In the genomic region with DNA sequence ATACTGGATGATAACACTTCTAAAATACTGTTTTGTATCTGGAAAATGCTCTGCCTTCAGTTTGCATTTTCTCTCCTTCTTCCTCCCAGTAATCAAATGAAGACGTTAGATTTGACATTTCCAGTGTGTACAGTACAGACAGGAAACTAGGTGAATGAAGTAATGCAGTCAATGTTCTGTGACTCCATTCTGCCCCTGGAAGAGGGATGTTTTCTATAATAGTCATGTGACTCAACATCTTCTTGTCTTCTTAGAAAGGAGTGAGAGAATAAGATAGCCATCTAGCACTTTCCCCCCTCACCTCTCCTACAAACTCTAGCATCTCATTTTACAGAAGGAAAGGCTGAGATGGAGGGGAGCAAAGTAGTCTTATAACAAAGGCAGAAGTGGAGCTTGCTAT, we compare ENCODE assay signal across 13 cellular contexts.
DNase-seq lines count a peak whose midpoint lies in the region; ATAC-seq and TF ChIP-seq lines count a peak whose summit lies in the region.
"Had no signal": no experiment of that assay in that cellular context is flagged by ENCODE, and none has a peak within 500 bp of the region (broad histone marks: within the 10 kb centered on the region; RNA-seq: fewer than 3 reads in every experiment).

No MANE protein-coding gene starts in this region.

- no peak for DNase-seq in PC-9
- no peak for DNase-seq in fibroblast of lung (ENCODE audit: low read depth in 2 of 2)
- DNase-seq in gastrocnemius medialis: no peak
- DNase-seq in Ammon's horn (ENCODE audit: low spot score): no peak
- no peak for DNase-seq in activated T-helper 1 cell treated with anti-CD3 and anti-CD28 coated beads, Interleukin-12 subunit alpha, Interleukin-12 subunit beta, Interleukin-2, Interleukin-4 antibody, amounts not matched to agents 30 ng/mL and 10 ng/mL and 1 ng/mL, durations not matched to agents 14 hours and 24 hours and 36 hours (ENCODE audit: low spot score)
- no peak for DNase-seq in NOMO-1 (lab: John Stamatoyannopoulos, UW; ENCODE audit: unreplicated experiment in 2 of 2)
- DNase-seq: activated CD8-positive, alpha-beta T cell treated with anti-CD3 and anti-CD28 coated beads, Interleukin-2, amount 10 ng/mL, durations not matched to agents 7 days and 5 days; activated effector memory CD4-positive, alpha-beta T cell treated with anti-CD3 and anti-CD28 coated beads, Interleukin-2, amount 50 U/mL, for 16 hours; dorsolateral prefrontal cortex; NCI-H1694; NCI-H510A had no signal

- H3F3A ChIP-seq in PC-9 (ENCODE audit: insufficient read depth, low read depth): peaks cover 6% of the 10 kb centered on the region; the same call in 1 of the 2 replicates

- H3K4me2 ChIP-seq in PC-9 (no peak overlapping the region; the same call in 1 of the 2 replicates), fibroblast of lung (ENCODE audit: extremely low read depth, insufficient read depth, low read length) (peak overlapping the region; percentile 9)

- H4K20me1 ChIP-seq in PC-9 (ENCODE audit: insufficient read depth) (no peaks in the 10 kb centered on the region), fibroblast of lung (ENCODE audit: control insufficient read depth, extremely low read depth, insufficient read depth, low read length) (no peaks in the 10 kb centered on the region)

- H3K4me3 ChIP-seq in ACC112 (ENCODE audit: low read depth, low read length): peak overlapping the region; percentile 32; the same call in 1 of the 2 replicates
- H3K4me3 ChIP-seq in PC-9: no peak overlapping the region
- H3K4me3 ChIP-seq in fibroblast of lung (replicated peaks in 1 of 4; ENCODE audit: control extremely low read depth in 1 of 4, insufficient read depth in 1 of 4, low read depth in 3 of 4, low read length in 4 of 4): no peak overlapping the region
- no peak overlapping the region for H3K4me3 ChIP-seq in gastrocnemius medialis
- H3K4me3 ChIP-seq: dorsolateral prefrontal cortex had no signal

- ATAC-seq in gastrocnemius medialis (no peak), HG02884 (IDR thresholded peaks at IDR 0.05; ENCODE audit: unreplicated experiment) (no peak)
- ATAC-seq: activated CD8-positive, alpha-beta T cell treated with anti-CD3 and anti-CD28 coated beads, Interleukin-2, amount 10 ng/mL, durations not matched to agents 7 days and 5 days had no signal

- no peaks in the 10 kb centered on the region for H3K4me1 Mint-ChIP-seq in activated T-helper 1 cell treated with anti-CD3 and anti-CD28 coated beads, Interleukin-12 subunit alpha, Interleukin-12 subunit beta, Interleukin-2, Interleukin-4 antibody, amounts not matched to agents 30 ng/mL and 10 ng/mL and 1 ng/mL, durations not matched to agents 14 hours and 24 hours and 36 hours (ENCODE audit: low read depth)

- H3K27ac ChIP-seq in ACC112 (ENCODE audit: low read depth, low read length): peak overlapping the region; percentile 79
- H3K27ac ChIP-seq in PC-9: no peak overlapping the region
- peak overlapping the region; percentile 49 for H3K27ac ChIP-seq in fibroblast of lung (ENCODE audit: insufficient read depth, low read length)
- peak overlapping the region; percentile 15 to 61 (median 56) for H3K27ac ChIP-seq in gastrocnemius medialis
- H3K27ac ChIP-seq: dorsolateral prefrontal cortex had no signal

- H2AFZ ChIP-seq in ACC112 (ENCODE audit: low read length, unreplicated experiment) (no peak overlapping the region), PC-9 (peak overlapping the region; percentile 72), fibroblast of lung (ENCODE audit: low read length) (no peak overlapping the region)

- H3K4me1 ChIP-seq in ACC112 (ENCODE audit: control insufficient read depth, insufficient read depth, low read length, unreplicated experiment): peaks cover 30% of the 10 kb centered on the region
- H3K4me1 ChIP-seq in PC-9 (replicated peaks; ENCODE audit: insufficient read depth): peaks cover 12% of the 10 kb centered on the region
- peaks cover 25% of the 10 kb centered on the region for H3K4me1 ChIP-seq in fibroblast of lung (ENCODE audit: control insufficient read depth, extremely low read depth, insufficient read depth, low read length)
- peaks cover 19% of the 10 kb centered on the region in 2 donors for H3K4me1 ChIP-seq in gastrocnemius medialis

- H3K36me3 ChIP-seq in ACC112 (ENCODE audit: insufficient read depth, low read length): peaks cover 13% of the 10 kb centered on the region; the same call in 1 of the 2 replicates
- H3K36me3 ChIP-seq in PC-9 (ENCODE audit: low read depth): no peaks in the 10 kb centered on the region
- H3K36me3 ChIP-seq in fibroblast of lung (ENCODE audit: control insufficient read depth, insufficient read depth, low read length): peaks cover 9% of the 10 kb centered on the region
- no peaks in the 10 kb centered on the region for H3K36me3 ChIP-seq in gastrocnemius medialis

- CTCF ChIA-PET in PC-9 (lab: Charles Lee): no interaction called here

- TF ChIP-seq CTCF in PC-9 (conservative IDR thresholded peaks at IDR 0.05): no peak
- TF ChIP-seq CTCF in fibroblast of lung (conservative IDR thresholded peaks at IDR 0.05 in 1 of 2, IDR thresholded peaks at IDR 0.05 in 1 of 2; ENCODE audit: low read depth in 1 of 2, low read length in 2 of 2): no peak
- no peak for TF ChIP-seq CTCF in gastrocnemius medialis (IDR thresholded peaks at IDR 0.05 in 4 of 5, conservative IDR thresholded peaks at IDR 0.05 in 1 of 5)

- in situ Hi-C loops in gastrocnemius medialis (cut with MboI; ENCODE audit: low sequenced_read_pairs in 4 of 4): no loop called here

- H3K27me3 ChIP-seq in ACC112 (ENCODE audit: insufficient read depth, low read length): no peaks in the 10 kb centered on the region
- H3K27me3 ChIP-seq in PC-9 (ENCODE audit: insufficient read depth, low read depth): no peaks in the 10 kb centered on the region
- H3K27me3 ChIP-seq in fibroblast of lung (ENCODE audit: control insufficient read depth, insufficient read depth, low read length): no peaks in the 10 kb centered on the region
- H3K27me3 ChIP-seq in gastrocnemius medialis: no peaks in the 10 kb centered on the region
- H3K27me3 ChIP-seq: dorsolateral prefrontal cortex had no signal

- TF ChIP-seq POLR2A in gastrocnemius medialis (IDR thresholded peaks at IDR 0.05): no peak

- H3K9me3 ChIP-seq in PC-9 (ENCODE audit: insufficient read depth, low read depth): no peaks in the 10 kb centered on the region
- H3K9me3 ChIP-seq in fibroblast of lung (ENCODE audit: control insufficient read depth, insufficient read depth, low read depth, low read length): no peaks in the 10 kb centered on the region
- no peaks in the 10 kb centered on the region for H3K9me3 ChIP-seq in gastrocnemius medialis

- H3K36me3 Mint-ChIP-seq in activated T-helper 1 cell treated with anti-CD3 and anti-CD28 coated beads, Interleukin-12 subunit alpha, Interleukin-12 subunit beta, Interleukin-2, Interleukin-4 antibody, amounts not matched to agents 30 ng/mL and 10 ng/mL and 1 ng/mL, durations not matched to agents 14 hours and 24 hours and 36 hours (ENCODE audit: low read depth): no peaks in the 10 kb centered on the region

- H3K79me2 ChIP-seq in ACC112 (ENCODE audit: control insufficient read depth, insufficient read depth, low read length, unreplicated experiment): peaks cover 35% of the 10 kb centered on the region
- no peaks in the 10 kb centered on the region for H3K79me2 ChIP-seq in PC-9 (ENCODE audit: low read depth)
- peaks cover 70% of the 10 kb centered on the region for H3K79me2 ChIP-seq in fibroblast of lung (ENCODE audit: control insufficient read depth, insufficient read depth, low read length)

- intact Hi-C loops in PC-9 (cut with micrococcal nuclease; ENCODE audit: unreplicated experiment) (no loop called here), gastrocnemius medialis (cut with DNase I; ENCODE audit: low total_unique reads) (no loop called here)
- intact Hi-C loops in activated T-helper 1 cell treated with anti-CD3 and anti-CD28 coated beads, Interleukin-12 subunit alpha, Interleukin-12 subunit beta, Interleukin-2, Interleukin-4 antibody, amounts not matched to agents 30 ng/mL and 10 ng/mL and 1 ng/mL, durations not matched to agents 14 hours and 24 hours and 36 hours (cut with micrococcal nuclease): no loop called here

- H3K9me2 ChIP-seq in PC-9 (ENCODE audit: insufficient read depth): no peaks in the 10 kb centered on the region

- peaks cover 1% of the 10 kb centered on the region for H3K27me3 Mint-ChIP-seq in activated T-helper 1 cell treated with anti-CD3 and anti-CD28 coated beads, Interleukin-12 subunit alpha, Interleukin-12 subunit beta, Interleukin-2, Interleukin-4 antibody, amounts not matched to agents 30 ng/mL and 10 ng/mL and 1 ng/mL, durations not matched to agents 14 hours and 24 hours and 36 hours (ENCODE audit: insufficient read depth)

- no peak overlapping the region for H3K9ac ChIP-seq in fibroblast of lung (ENCODE audit: insufficient read depth, low read length)

- H3K27ac Mint-ChIP-seq in activated T-helper 1 cell treated with anti-CD3 and anti-CD28 coated beads, Interleukin-12 subunit alpha, Interleukin-12 subunit beta, Interleukin-2, Interleukin-4 antibody, amounts not matched to agents 30 ng/mL and 10 ng/mL and 1 ng/mL, durations not matched to agents 14 hours and 24 hours and 36 hours: no peak overlapping the region
- H3K27ac Mint-ChIP-seq: activated CD8-positive, alpha-beta T cell treated with anti-CD3 and anti-CD28 coated beads, Interleukin-2, amount 10 ng/mL, durations not matched to agents 7 days and 5 days had no signal

- H3K4me3 Mint-ChIP-seq in activated T-helper 1 cell treated with anti-CD3 and anti-CD28 coated beads, Interleukin-12 subunit alpha, Interleukin-12 subunit beta, Interleukin-2, Interleukin-4 antibody, amounts not matched to agents 30 ng/mL and 10 ng/mL and 1 ng/mL, durations not matched to agents 14 hours and 24 hours and 36 hours: no peak overlapping the region
- H3K4me3 Mint-ChIP-seq: activated CD8-positive, alpha-beta T cell treated with anti-CD3 and anti-CD28 coated beads, Interleukin-2, amount 10 ng/mL, durations not matched to agents 7 days and 5 days had no signal

- BruUV-seq in PC-9 (replicated peaks; lab: Mats Ljungman, UMichigan): no TSS peak

- H3K9me3 Mint-ChIP-seq in activated T-helper 1 cell treated with anti-CD3 and anti-CD28 coated beads, Interleukin-12 subunit alpha, Interleukin-12 subunit beta, Interleukin-2, Interleukin-4 antibody, amounts not matched to agents 30 ng/mL and 10 ng/mL and 1 ng/mL, durations not matched to agents 14 hours and 24 hours and 36 hours: no peaks in the 10 kb centered on the region

- POLR2A ChIA-PET in PC-9 (lab: Charles Lee; ENCODE audit: unreplicated experiment): no interaction called here
